18 cellular contexts compared by ENCODE assay signal in genomic region chr1:115067460-115067859, GRCh38. TPM values are rescaled to one million over a fixed set of nuclear protein-coding genes. Genes with fewer than 3 reads are reported as not detected.
A peak's percentile ranks its signal among the peaks of the same experiment; 100 is the strongest.
DNase-seq lines count a peak whose midpoint lies in the region; ATAC-seq, FAIRE-seq and TF ChIP-seq lines count a peak whose summit lies in the region.
"Had no signal": no experiment of that assay in that cellular context is flagged by ENCODE, and none has a peak within 500 bp of the region (broad histone marks: within the 10 kb centered on the region; RNA-seq: fewer than 3 reads in every experiment).

No MANE protein-coding gene starts in this region.

- FAIRE-seq in GM19239 (lab: Jason Lieb, UNC) (no peak), pancreas (lab: Jason Lieb, UNC) (no peak)
- FAIRE-seq: A549 had no signal

- CTCF ChIA-PET in AG04449 (lab: Yijun Ruan, JAX): interaction anchor here (0.7 to 7.5 kb wide), 5 partner anchors 11 to 40 kb away, joined by 3 to 51 read pairs (median 4); no protein-coding TSS in a partner anchor

- H3K9me3 ChIP-seq in colonic mucosa (no peaks in the 10 kb centered on the region), neural cell (ENCODE audit: low read length) (no peaks in the 10 kb centered on the region), pancreas (no peaks in the 10 kb centered on the region)
- H3K9me3 ChIP-seq: A549 had no signal

- POLR2A ChIA-PET in AG04449 (lab: Yijun Ruan, JAX): no interaction called here

- TF ChIP-seq CTCF in AG04449 (IDR thresholded peaks at IDR 0.05; ENCODE audit: insufficient read depth, low read length, missing control alignments): no peak
- no peak for TF ChIP-seq CTCF in colonic mucosa (IDR thresholded peaks at IDR 0.05)
- no peak for TF ChIP-seq CTCF in neural cell (IDR thresholded peaks at IDR 0.05; ENCODE audit: poor library complexity, severe bottlenecking)
- no peak for TF ChIP-seq CTCF in pancreas (IDR thresholded peaks at IDR 0.05)

- H3K4me1 ChIP-seq in colonic mucosa (peaks cover 3% of the 10 kb centered on the region), pancreas (no peaks in the 10 kb centered on the region)
- H3K4me1 ChIP-seq: A549 had no signal

- H3F3A ChIP-seq in neural cell (ENCODE audit: insufficient read depth, low read length, poor library complexity, severe bottlenecking): no peaks in the 10 kb centered on the region

- H3K9ac ChIP-seq in colonic mucosa (ENCODE audit: low read depth in 2 of 2, low read length in 2 of 2) (peak overlapping the region in 1 of 2 donors; percentile 50), neural cell (ENCODE audit: low read length) (no peak overlapping the region)

- H3K27ac Mint-ChIP-seq in stimulated activated memory B cell treated with anti-CD40 and anti-IgM and Interleukin-4, amounts not matched to agents 10 μg/mL and 1 μg/mL and 100 μg/mL, for 72 hours: no peak overlapping the region
- H3K27ac Mint-ChIP-seq: GM23338 had no signal

- H3K36me3 ChIP-seq in colonic mucosa (no peaks in the 10 kb centered on the region), neural cell (ENCODE audit: insufficient read depth, low read length) (no peaks in the 10 kb centered on the region), pancreas (no peaks in the 10 kb centered on the region)

- H3K27ac ChIP-seq in colonic mucosa: peak overlapping the region; percentile 20
- peak overlapping the region; percentile 23 for H3K27ac ChIP-seq in neural cell (ENCODE audit: low read length)
- no peak overlapping the region for H3K27ac ChIP-seq in pancreas
- H3K27ac ChIP-seq: A549 had no signal

- ATAC-seq in stimulated activated memory B cell treated with anti-CD40 and anti-IgM and Interleukin-4, amounts not matched to agents 10 μg/mL and 1 μg/mL and 100 μg/mL, for 72 hours: no peak
- ATAC-seq in HG02885 (IDR thresholded peaks at IDR 0.05; ENCODE audit: poor library complexity, unreplicated experiment) (no peak), pancreas (no peak)
- ATAC-seq: A549, GM23338, right cardiac atrium had no signal

- H3K36me3 Mint-ChIP-seq in stimulated activated memory B cell treated with anti-CD40 and anti-IgM and Interleukin-4, amounts not matched to agents 10 μg/mL and 1 μg/mL and 100 μg/mL, for 72 hours: no peaks in the 10 kb centered on the region

- DNase-seq in AG04449 (ENCODE audit: low read depth, low spot score) (peak; percentile 55), NCI-H226 (peak; percentile 43), colonic mucosa (no peak), GM19239 (ENCODE audit: insufficient read length, low spot score) (no peak), pancreas (no peak)
- DNase-seq: amygdala, DMS 273 treated with DMSO at 0.1 percent for 48 hours, NCI-H1417, NCI-H526 treated with DMSO at 0.1 percent for 48 hours, right cardiac atrium, SHP77 had no signal

- WGBS in pancreas, 2 donors: 90 to 95% methylated on average over 6 of the region's 6 CpGs

- no peaks in the 10 kb centered on the region for H3K9me2 ChIP-seq in neural cell (ENCODE audit: insufficient read depth, low read length)

- no peak overlapping the region for H3K4me2 ChIP-seq in neural cell (ENCODE audit: low read length)
- H3K4me2 ChIP-seq: A549, GM23338 had no signal

- H3K9me3 Mint-ChIP-seq in stimulated activated memory B cell treated with anti-CD40 and anti-IgM and Interleukin-4, amounts not matched to agents 10 μg/mL and 1 μg/mL and 100 μg/mL, for 72 hours: no peaks in the 10 kb centered on the region
- H3K9me3 Mint-ChIP-seq: GM23338 had no signal

- no peak for TF ChIP-seq EP300 in neural cell (conservative IDR thresholded peaks at IDR 0.05; ENCODE audit: poor library complexity, severe bottlenecking)

- H4K20me1 ChIP-seq in neural cell (ENCODE audit: insufficient read depth): no peaks in the 10 kb centered on the region

- no peak overlapping the region for H2AFZ ChIP-seq in neural cell (ENCODE audit: low read depth, low read length)
- H2AFZ ChIP-seq: GM23338 had no signal

- intact Hi-C loops in colonic mucosa (cut with DNase I) (no loop called here), pancreas (cut with DNase I) (no loop called here)

- TF ChIP-seq RAD21 in neural cell (conservative IDR thresholded peaks at IDR 0.05): no peak

- no peaks in the 10 kb centered on the region for H3K27me3 Mint-ChIP-seq in stimulated activated memory B cell treated with anti-CD40 and anti-IgM and Interleukin-4, amounts not matched to agents 10 μg/mL and 1 μg/mL and 100 μg/mL, for 72 hours

- peaks cover 22% of the 10 kb centered on the region for H3K4me1 Mint-ChIP-seq in stimulated activated memory B cell treated with anti-CD40 and anti-IgM and Interleukin-4, amounts not matched to agents 10 μg/mL and 1 μg/mL and 100 μg/mL, for 72 hours

- no peaks in the 10 kb centered on the region for H3K79me2 ChIP-seq in neural cell (replicated peaks; ENCODE audit: insufficient read depth, low read length)

- no peak overlapping the region for H3K4me3 ChIP-seq in AG04449 (ENCODE audit: low read depth, low read length)
- H3K4me3 ChIP-seq in colonic mucosa: no peak overlapping the region
- no peak overlapping the region for H3K4me3 ChIP-seq in neural cell (ENCODE audit: low read length)
- no peak overlapping the region for H3K4me3 ChIP-seq in pancreas
- H3K4me3 ChIP-seq: A549, GM23338 had no signal

- H3K4me3 Mint-ChIP-seq in stimulated activated memory B cell treated with anti-CD40 and anti-IgM and Interleukin-4, amounts not matched to agents 10 μg/mL and 1 μg/mL and 100 μg/mL, for 72 hours: no peak overlapping the region
- H3K4me3 Mint-ChIP-seq: GM23338 had no signal

- no peaks in the 10 kb centered on the region for H3K27me3 ChIP-seq in colonic mucosa
- H3K27me3 ChIP-seq in neural cell (ENCODE audit: insufficient read depth, low read depth, low read length): no peaks in the 10 kb centered on the region
- no peaks in the 10 kb centered on the region for H3K27me3 ChIP-seq in pancreas

TF ChIP-seq in neural cell, 6 proteins besides CTCF, POLR2A, EP300 and RAD21:
- TF ChIP-seq SMC3 (conservative IDR thresholded peaks at IDR 0.05; ENCODE audit: poor library complexity) (no peak), EZH2 (IDR thresholded peaks at IDR 0.05; ENCODE audit: borderline replicate concordance, insufficient read depth, low read length, poor library complexity, severe bottlenecking) (no peak), MXI1 (conservative IDR thresholded peaks at IDR 0.05; ENCODE audit: poor library complexity, severe bottlenecking) (no peak), REST (IDR thresholded peaks at IDR 0.05; ENCODE audit: borderline replicate concordance) (no peak)

RNA-seq across cellular contexts. Expression of gene TSPAN2, which starts 21.8 kb away (rescaled TPM):
- total RNA-seq in colonic mucosa (10 to 100 TPM in 1 of 2 donors, 1 to 10 TPM in 1; 2.1 to 14.6 TPM), pancreas (1 to 10 TPM; 1.6 to 7.2 (median 2.6) TPM)
- polyA plus RNA-seq in neural cell (28.9 and 34.4 TPM in 2 replicates), pancreas (10 to 100 TPM in 1 of 2 donors, 1 to 10 TPM in 1; 1.7 to 10.2 TPM)
- 32.6 and 40.3 TPM in 2 replicates for polyA minus RNA-seq in neural cell

RNA-seq across cellular contexts. Expression of gene TSHB, which starts 37.8 kb away (rescaled TPM):
- not detected for total RNA-seq in colonic mucosa
- not detected in 2 replicates for polyA plus RNA-seq in neural cell
- polyA minus RNA-seq in neural cell: not detected in 2 replicates
- total RNA-seq in pancreas: not detected
- not detected for polyA plus RNA-seq in pancreas
- total RNA-seq: GM23338, mesenteric fat pad, right cardiac atrium, temporal lobe had no signal
- polyA plus RNA-seq: A549, GM23338, right cardiac atrium had no signal

Comparison
In these comparisons a context has a peak if more than half of its experiments do, and no peak if none do; other contexts are left out.
1. DNase-seq: peak in AG04449 (single experiment) and NCI-H226 (single experiment); none in colonic mucosa (single experiment), GM19239 (single experiment) and pancreas (0 of 6).
2. H3K27ac ChIP-seq: peak in colonic mucosa (single experiment) and neural cell (single experiment); none in pancreas (0 of 4).